1 cellular context compared by ENCODE assay signal in the genomic region with DNA sequence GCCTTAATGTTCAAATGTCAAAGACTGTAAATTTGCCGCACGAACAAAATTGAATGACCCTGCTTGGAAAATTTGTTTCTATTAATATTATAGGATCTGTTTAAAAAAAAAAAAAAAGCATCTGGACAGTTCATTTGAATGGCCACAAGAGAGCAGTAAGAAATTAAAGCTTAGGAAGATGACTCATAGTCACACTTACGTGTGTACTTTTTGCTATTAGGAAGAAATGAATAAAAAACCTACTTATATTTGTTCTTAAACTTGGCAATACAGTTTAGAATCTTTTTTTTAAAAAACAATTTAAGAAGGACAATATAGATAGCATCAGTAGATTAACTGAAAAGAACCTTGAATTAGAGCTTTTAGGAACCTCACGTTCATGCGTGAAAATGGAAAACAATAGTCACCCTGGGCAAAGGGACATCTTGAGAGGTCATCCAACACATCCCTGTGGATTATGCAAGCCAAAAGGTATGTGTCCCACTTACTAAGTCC.
A peak's percentile ranks its signal among the peaks of the same experiment; 100 is the strongest.
TF ChIP-seq lines count a peak whose summit lies in the region.

No MANE protein-coding gene starts in this region.

TF ChIP-seq in K562, 482 proteins besides CTCF, POLR2A, EP300 and RAD21 (continued from another document):
- TF ChIP-seq CHD7 (IDR thresholded peaks at IDR 0.05; ENCODE audit: low read depth, low read length), result no peak
- TF ChIP-seq ZNF232 (CRISPR knock-in tag; IDR thresholded peaks at IDR 0.05), result no peak
- TF ChIP-seq FOSL1 (tag; conservative IDR thresholded peaks at IDR 0.05), result peak; percentile 92
- TF ChIP-seq JUN (IDR thresholded peaks at IDR 0.05; ENCODE audit: borderline replicate concordance, low read depth, low read length), result peak; percentile 64
- no peak for TF ChIP-seq JUN (CRISPR knock-in tag; IDR thresholded peaks at IDR 0.05; ENCODE audit: borderline replicate concordance)
